In genomic region chr1:48552420-48552819, GRCh38 we compare ENCODE assay signal across 11 cellular contexts.
DNase-seq lines count a peak whose midpoint lies in the region; ATAC-seq, FAIRE-seq and TF ChIP-seq lines count a peak whose summit lies in the region.
"Had no signal": no experiment of that assay in that cellular context is flagged by ENCODE, and none has a peak within 500 bp of the region (broad histone marks: within the 10 kb centered on the region; RNA-seq: fewer than 3 reads in every experiment).

No MANE protein-coding gene starts in this region.

- no peak overlapping the region for H3K9ac ChIP-seq in GM12878 (ENCODE audit: control insufficient read depth, insufficient read depth, low read length)

- H3K27ac ChIP-seq in GM12878 (ENCODE audit: control insufficient read depth, insufficient read depth) = no peak overlapping the region

- no peak overlapping the region for H3K4me2 ChIP-seq in GM12878 (ENCODE audit: control insufficient read depth, insufficient read depth)

- H3K9me3 ChIP-seq in GM12878 (replicated peaks; ENCODE audit: control insufficient read depth, insufficient read depth, low read length) = no peaks in the 10 kb centered on the region
- H3K9me3 ChIP-seq: mucosa of descending colon had no signal

- no peak overlapping the region for H3K4me3 Mint-ChIP-seq in progenitor cell of endocrine pancreas (ENCODE audit: low read depth)
- H3K4me3 Mint-ChIP-seq: CD8-positive, alpha-beta memory T cell had no signal

- intact Hi-C loops in GM12878 (cut with micrococcal nuclease; ENCODE audit: unreplicated experiment) = loop anchor here (5.0 kb wide), 1 partner anchor 265 kb away; no protein-coding TSS in a partner anchor

- peak; percentile 77 for ATAC-seq in GM12878
- no peak for ATAC-seq in activated CD4-positive, CD25-positive, alpha-beta regulatory T cell treated with anti-CD3 and anti-CD28 coated beads, Interleukin-2, amount 50 U/mL, for 24 hours
- ATAC-seq: mucosa of descending colon had no signal

- no peaks in the 10 kb centered on the region for H3K79me2 ChIP-seq in GM12878 (ENCODE audit: control insufficient read depth, insufficient read depth, low read length)

- CTCF ChIA-PET in GM12878 (lab: Yijun Ruan, JAX) = interaction anchor here (1.0 to 1.3 kb wide), 2 partner anchors 145 to 265 kb away, joined by 3 to 4 read pairs; no protein-coding TSS in a partner anchor

- WGBS in GM12878 (ENCODE audit: insufficient coverage, insufficient replicate concordance, low lambda C conversion rate, missing lambda C conversion rate) = 0% methylated on average over 1 of the region's 1 CpG

- FAIRE-seq in GM12878 (lab: Jason Lieb, UNC) = peak; percentile 65

- TF ChIP-seq CTCF in GM12878 (IDR thresholded peaks at IDR 0.05 in 2 of 3, conservative IDR thresholded peaks at IDR 0.05 in 1 of 3; ENCODE audit: control insufficient read depth in 2 of 3, extremely low read depth in 1 of 3, insufficient read depth in 1 of 3, low read depth in 3 of 3, low read length in 3 of 3) (peak; percentile 10 to 46 (median 46); a peak in 4 of 6 replicates), progenitor cell of endocrine pancreas (IDR thresholded peaks at IDR 0.05; ENCODE audit: unreplicated experiment) (peak; percentile 14)

- POLR2A ChIA-PET in GM12878 (lab: Charles Lee) = no interaction called here

- H3K4me1 Mint-ChIP-seq in progenitor cell of endocrine pancreas (ENCODE audit: low read depth) = no peaks in the 10 kb centered on the region
- H3K4me1 Mint-ChIP-seq: CD8-positive, alpha-beta memory T cell had no signal

- H3K36me3 Mint-ChIP-seq in progenitor cell of endocrine pancreas (ENCODE audit: insufficient read depth) = no peaks in the 10 kb centered on the region
- H3K36me3 Mint-ChIP-seq: CD8-positive, alpha-beta memory T cell had no signal

- H3K27me3 Mint-ChIP-seq in progenitor cell of endocrine pancreas = peaks cover 20% of the 10 kb centered on the region
- H3K27me3 Mint-ChIP-seq: CD8-positive, alpha-beta memory T cell had no signal

- H3K9me3 Mint-ChIP-seq in progenitor cell of endocrine pancreas (ENCODE audit: low read depth) = no peaks in the 10 kb centered on the region

- H3K27me3 ChIP-seq in GM12878 (replicated peaks in 1 of 2; ENCODE audit: control insufficient read depth in 2 of 2, insufficient read depth in 2 of 2, low read length in 1 of 2) = no peaks in the 10 kb centered on the region

- in situ Hi-C loops in GM12878 (cut with MboI) = loop anchor here (10.0 kb wide), 1 partner anchor 1792 kb away; no protein-coding TSS in a partner anchor

- H3K27ac Mint-ChIP-seq in progenitor cell of endocrine pancreas = no peak overlapping the region
- H3K27ac Mint-ChIP-seq: CD8-positive, alpha-beta memory T cell had no signal

- TF ChIP-seq EP300 in GM12878 (IDR thresholded peaks at IDR 0.05; ENCODE audit: borderline replicate concordance in 1 of 2, control insufficient read depth in 1 of 2, low read depth in 2 of 2, low read length in 2 of 2) = no peak

- no peaks in the 10 kb centered on the region for H3K36me3 ChIP-seq in GM12878 (ENCODE audit: control insufficient read depth in 2 of 2, insufficient read depth in 2 of 2, low read length in 1 of 2)

- RAD21 ChIA-PET in GM12878 (lab: Charles Lee; ENCODE audit: unreplicated experiment) = no interaction called here

- no peak overlapping the region for H2AFZ ChIP-seq in GM12878 (ENCODE audit: control insufficient read depth, low read depth, low read length)

- H4K20me1 ChIP-seq in GM12878 (ENCODE audit: control insufficient read depth, insufficient read depth) = no peaks in the 10 kb centered on the region

- no peaks in the 10 kb centered on the region for H3K4me1 ChIP-seq in GM12878 (ENCODE audit: control insufficient read depth, insufficient read depth, low read length)

- H3K4me3 ChIP-seq in GM12878 = no peak overlapping the region
- H3K4me3 ChIP-seq: mucosa of descending colon had no signal

- TF ChIP-seq RAD21 in GM12878 (IDR thresholded peaks at IDR 0.05; ENCODE audit: insufficient read depth, low read depth, low read length) = peak; percentile 50

- no peak for TF ChIP-seq POLR2A in GM12878 (IDR thresholded peaks at IDR 0.05; ENCODE audit: low read depth, low read length)

- SMC1A ChIA-PET in GM12878 (lab: Charles Lee; ENCODE audit: uncharacterized antibody, unreplicated experiment) = no interaction called here

- BruUV-seq in GM12878 (replicated peaks; lab: Mats Ljungman, UMichigan) = no TSS peak

- peak; percentile 78 for DNase-seq in NCI-H82 (lab: John Stamatoyannopoulos, UW)
- no peak for DNase-seq in NCI-H82 treated with DMSO at 0.1 percent for 48 hours (lab: John Stamatoyannopoulos, UW; ENCODE audit: unreplicated experiment)
- DNase-seq in HT1080 (ENCODE audit: low read depth) = peak; percentile 17
- DNase-seq in GM12878 (ENCODE audit: low read depth, low spot score) = no peak
- DNase-seq in progenitor cell of endocrine pancreas (ENCODE audit: low spot score, unreplicated experiment) = no peak
- no peak for DNase-seq in midbrain (lab: John Stamatoyannopoulos, UW)
- DNase-seq in middle frontal gyrus (ENCODE audit: extremely low spot score, low spot score) = no peak
- DNase-seq: CD8-positive, alpha-beta memory T cell; T-helper 1 cell had no signal

TF ChIP-seq in GM12878, 131 proteins besides CTCF, POLR2A, EP300 and RAD21:
- TF ChIP-seq SPI1 (IDR thresholded peaks at IDR 0.05; ENCODE audit: borderline replicate concordance, insufficient read depth, low read depth, low read length) (no peak), SMC3 (IDR thresholded peaks at IDR 0.05; ENCODE audit: borderline replicate concordance, low read length) (peak; percentile 24; the same call in 1 of the 2 replicates)

Comparison
In these comparisons a context has a peak if more than half of its experiments do, and no peak if none do; other contexts are left out.
1. DNase-seq: peak in NCI-H82 (single experiment) and HT1080 (single experiment); none in NCI-H82 treated with DMSO at 0.1 percent for 48 hours (single experiment), GM12878 (single experiment), progenitor cell of endocrine pancreas (single experiment), midbrain (single experiment) and middle frontal gyrus (single experiment).